ENCODE assay signal across 14 cellular contexts in genomic region chr1:198672124-198672523, GRCh38. TPM values are rescaled to one million over a fixed set of nuclear protein-coding genes. Genes with fewer than 3 reads are reported as not detected.
DNase-seq lines count a peak whose midpoint lies in the region; ATAC-seq and TF ChIP-seq lines count a peak whose summit lies in the region.
"Had no signal": no experiment of that assay in that cellular context is flagged by ENCODE, and none has a peak within 500 bp of the region (broad histone marks: within the 10 kb centered on the region; RNA-seq: fewer than 3 reads in every experiment).

No MANE protein-coding gene starts in this region.

- peak overlapping the region; percentile 53 for H3K27ac Mint-ChIP-seq in activated CD8-positive, alpha-beta memory T cell treated with anti-CD3 and anti-CD28 coated beads, Interleukin-2, amount 10 ng/mL, durations not matched to agents 7 days and 5 days
- peak overlapping the region; percentile 58 for H3K27ac Mint-ChIP-seq in dendritic cell treated with granulocyte-macrophage colony-stimulating factor and Interleukin-4, amounts not matched to agents 40 ng/mL and 50 ng/mL, for 4 days

- H3K27me3 ChIP-seq in spleen (replicated peaks in 1 of 7), result no peaks in the 10 kb centered on the region
- H3K27me3 ChIP-seq: BE2C, colonic mucosa, upper lobe of left lung had no signal

- ATAC-seq in activated CD8-positive, alpha-beta memory T cell treated with anti-CD3 and anti-CD28 coated beads, Interleukin-2, amount 10 ng/mL, durations not matched to agents 7 days and 5 days, result no peak
- ATAC-seq in HG02623 (IDR thresholded peaks at IDR 0.05; ENCODE audit: unreplicated experiment), result no peak
- no peak for ATAC-seq in HG03571 (IDR thresholded peaks at IDR 0.05; ENCODE audit: unreplicated experiment)

- intact Hi-C loops in dendritic cell treated with granulocyte-macrophage colony-stimulating factor and Interleukin-4, amounts not matched to agents 40 ng/mL and 50 ng/mL, for 4 days (cut with micrococcal nuclease), result no loop called here
- intact Hi-C loops in spleen (cut with DNase I; ENCODE audit: low total_unique reads), result no loop called here

- no peak for TF ChIP-seq POLR2A in spleen (IDR thresholded peaks at IDR 0.05)

- CTCF ChIA-PET in activated CD8-positive, alpha-beta memory T cell treated with anti-CD3 and anti-CD28 coated beads, Interleukin-2, amount 10 ng/mL, durations not matched to agents 7 days and 5 days (lab: Charles Lee), result interaction anchor here (0.9 to 1.1 kb wide), 3 partner anchors 12 to 151 kb away, joined by 3 to 4 read pairs (median 3); no protein-coding TSS in a partner anchor

- no peak overlapping the region for H3K4me3 ChIP-seq in spleen
- H3K4me3 ChIP-seq: colonic mucosa, SK-N-MC, upper lobe of left lung had no signal

- H3K36me3 ChIP-seq in spleen, result peaks cover 0 to 16% (median 0%) of the 10 kb centered on the region in 6 donors
- H3K36me3 ChIP-seq: BE2C, colonic mucosa, upper lobe of left lung had no signal

- H3K27me3 Mint-ChIP-seq in activated CD8-positive, alpha-beta memory T cell treated with anti-CD3 and anti-CD28 coated beads, Interleukin-2, amount 10 ng/mL, durations not matched to agents 7 days and 5 days, result no peaks in the 10 kb centered on the region
- no peaks in the 10 kb centered on the region for H3K27me3 Mint-ChIP-seq in dendritic cell treated with granulocyte-macrophage colony-stimulating factor and Interleukin-4, amounts not matched to agents 40 ng/mL and 50 ng/mL, for 4 days

- DNase-seq in activated CD8-positive, alpha-beta memory T cell treated with anti-CD3 and anti-CD28 coated beads, Interleukin-2, amount 10 ng/mL, durations not matched to agents 7 days and 5 days, result no peak
- DNase-seq in activated CD8-positive, alpha-beta memory T cell treated with anti-CD3 and anti-CD28 coated beads for 24 hours, result no peak
- DNase-seq in NCI-H226 (peak; percentile 85), spleen (no peak), COLO829 (ENCODE audit: low spot score) (no peak)
- DNase-seq: BE2C, colonic mucosa, Kasumi-1, NCI-H446, upper lobe of left lung had no signal

- no peaks in the 10 kb centered on the region for H3K9me3 Mint-ChIP-seq in activated CD8-positive, alpha-beta memory T cell treated with anti-CD3 and anti-CD28 coated beads, Interleukin-2, amount 10 ng/mL, durations not matched to agents 7 days and 5 days (ENCODE audit: low read depth)
- no peaks in the 10 kb centered on the region for H3K9me3 Mint-ChIP-seq in dendritic cell treated with granulocyte-macrophage colony-stimulating factor and Interleukin-4, amounts not matched to agents 40 ng/mL and 50 ng/mL, for 4 days

- no peaks in the 10 kb centered on the region for H3K9me3 ChIP-seq in spleen
- H3K9me3 ChIP-seq: BE2C, colonic mucosa, upper lobe of left lung had no signal

- H3K27ac ChIP-seq in spleen, result peak overlapping the region in 7 of 8 donors; percentile 9 to 91 (median 66)
- H3K27ac ChIP-seq: colonic mucosa, SK-N-MC had no signal

- 76 to 84% (median 79%) methylated on average over 3 of the region's 3 CpGs for WGBS in spleen, 5 donors

- peaks cover 63% of the 10 kb centered on the region for H3K36me3 Mint-ChIP-seq in activated CD8-positive, alpha-beta memory T cell treated with anti-CD3 and anti-CD28 coated beads, Interleukin-2, amount 10 ng/mL, durations not matched to agents 7 days and 5 days
- peaks cover 68% of the 10 kb centered on the region for H3K36me3 Mint-ChIP-seq in dendritic cell treated with granulocyte-macrophage colony-stimulating factor and Interleukin-4, amounts not matched to agents 40 ng/mL and 50 ng/mL, for 4 days (ENCODE audit: low read depth)

- H3K4me1 Mint-ChIP-seq in activated CD8-positive, alpha-beta memory T cell treated with anti-CD3 and anti-CD28 coated beads, Interleukin-2, amount 10 ng/mL, durations not matched to agents 7 days and 5 days, result peaks cover 89% of the 10 kb centered on the region
- H3K4me1 Mint-ChIP-seq in dendritic cell treated with granulocyte-macrophage colony-stimulating factor and Interleukin-4, amounts not matched to agents 40 ng/mL and 50 ng/mL, for 4 days (ENCODE audit: low read depth), result peaks cover 72% of the 10 kb centered on the region

- H3K4me3 Mint-ChIP-seq in activated CD8-positive, alpha-beta memory T cell treated with anti-CD3 and anti-CD28 coated beads, Interleukin-2, amount 10 ng/mL, durations not matched to agents 7 days and 5 days, result no peak overlapping the region
- no peak overlapping the region for H3K4me3 Mint-ChIP-seq in dendritic cell treated with granulocyte-macrophage colony-stimulating factor and Interleukin-4, amounts not matched to agents 40 ng/mL and 50 ng/mL, for 4 days

- no peak for TF ChIP-seq CTCF in spleen (IDR thresholded peaks at IDR 0.05 in 8 of 11, conservative IDR thresholded peaks at IDR 0.05 in 3 of 11)

- peaks cover 41 to 100% (median 97%) of the 10 kb centered on the region in 6 donors for H3K4me1 ChIP-seq in spleen
- H3K4me1 ChIP-seq: colonic mucosa had no signal

RNA-seq across cellular contexts. Expression of gene PTPRC, which starts 33.3 kb away (rescaled TPM):
- 100 to 1,000 TPM; 556 to 674 TPM for total RNA-seq in activated CD8-positive, alpha-beta memory T cell treated with anti-CD3 and anti-CD28 coated beads, Interleukin-2, amount 10 ng/mL, durations not matched to agents 7 days and 5 days
- total RNA-seq in spleen, result 100 to 1,000 TPM; 439 to 716 (median 526) TPM
- polyA plus RNA-seq in spleen, result 10 to 100 TPM; 79.2 to 99.3 (median 92.4) TPM
